In genomic region chr18:42706618-42707017, GRCh38 we compare ENCODE assay signal across 10 cellular contexts.
A peak's percentile ranks its signal among the peaks of the same experiment; 100 is the strongest.
DNase-seq lines count a peak whose midpoint lies in the region; ATAC-seq and TF ChIP-seq lines count a peak whose summit lies in the region.
"Had no signal": no experiment of that assay in that cellular context is flagged by ENCODE, and none has a peak within 500 bp of the region (broad histone marks: within the 10 kb centered on the region; RNA-seq: fewer than 3 reads in every experiment).

No MANE protein-coding gene starts in this region.

- ATAC-seq in GM18520 (IDR thresholded peaks at IDR 0.05; ENCODE audit: unreplicated experiment), result no peak
- ATAC-seq: naive thymus-derived CD8-positive, alpha-beta T cell had no signal

- no peak for TF ChIP-seq CTCF in VCaP (conservative IDR thresholded peaks at IDR 0.05)
- TF ChIP-seq CTCF in mesothelial cell of epicardium (IDR thresholded peaks at IDR 0.05; ENCODE audit: unreplicated experiment), result no peak

- no peaks in the 10 kb centered on the region for H3K27me3 ChIP-seq in CD4-positive, alpha-beta memory T cell (ENCODE audit: insufficient read depth, low read length)

- H3K4me3 ChIP-seq in CD4-positive, alpha-beta memory T cell (ENCODE audit: low read length in 2 of 2), result no peak overlapping the region

- POLR2A ChIA-PET in CD4-positive, alpha-beta memory T cell (lab: Charles Lee; ENCODE audit: partially characterized antibody), result no interaction called here

- DNase-seq in ELF-1 (ENCODE audit: low read depth, low spot score) (peak; percentile 60), NCI-H1930 (lab: John Stamatoyannopoulos, UW) (peak; percentile 15 to 29), mesothelial cell of epicardium (ENCODE audit: low spot score in 2 of 2, unreplicated experiment in 2 of 2) (peak; percentile 16 to 39), dermis blood vessel endothelial cell (no peak)
- DNase-seq in CD4-positive, alpha-beta memory T cell, result no peak
- DNase-seq in stimulated activated CD4-positive, alpha-beta T cell treated with anti-CD3 and anti-CD28 coated beads, Interleukin-4, amount 100 ng/mL, for 24 hours, result no peak
- DNase-seq: Calu3; naive thymus-derived CD8-positive, alpha-beta T cell had no signal

- H3K9me3 Mint-ChIP-seq in mesothelial cell of epicardium, result no peaks in the 10 kb centered on the region
- H3K9me3 Mint-ChIP-seq in CD4-positive, alpha-beta memory T cell, result peaks cover 0 to 10% (median 4%) of the 10 kb centered on the region in 8 donors

- H3K27ac Mint-ChIP-seq in mesothelial cell of epicardium, result peak overlapping the region; percentile 84
- H3K27ac Mint-ChIP-seq in CD4-positive, alpha-beta memory T cell, result no peak overlapping the region
- H3K27ac Mint-ChIP-seq: naive thymus-derived CD8-positive, alpha-beta T cell had no signal

- peaks cover 22% of the 10 kb centered on the region for H3K4me1 Mint-ChIP-seq in mesothelial cell of epicardium
- no peaks in the 10 kb centered on the region for H3K4me1 Mint-ChIP-seq in CD4-positive, alpha-beta memory T cell
- H3K4me1 Mint-ChIP-seq: naive thymus-derived CD8-positive, alpha-beta T cell had no signal

- H3K4me1 ChIP-seq in CD4-positive, alpha-beta memory T cell (ENCODE audit: insufficient read depth, low read length), result no peaks in the 10 kb centered on the region

- no peaks in the 10 kb centered on the region for H3K36me3 Mint-ChIP-seq in mesothelial cell of epicardium
- H3K36me3 Mint-ChIP-seq in CD4-positive, alpha-beta memory T cell, result no peaks in the 10 kb centered on the region
- H3K36me3 Mint-ChIP-seq: naive thymus-derived CD8-positive, alpha-beta T cell had no signal

- peak overlapping the region; percentile 19 for H3K4me3 Mint-ChIP-seq in mesothelial cell of epicardium
- no peak overlapping the region for H3K4me3 Mint-ChIP-seq in CD4-positive, alpha-beta memory T cell
- H3K4me3 Mint-ChIP-seq: naive thymus-derived CD8-positive, alpha-beta T cell had no signal

- intact Hi-C loops in CD4-positive, alpha-beta memory T cell (cut with micrococcal nuclease), result no loop called here

- H3K9me3 ChIP-seq in CD4-positive, alpha-beta memory T cell (ENCODE audit: control insufficient read depth in 1 of 2, low read length in 2 of 2), result no peaks in the 10 kb centered on the region

- CTCF ChIA-PET in CD4-positive, alpha-beta memory T cell (lab: Charles Lee; ENCODE audit: partially characterized antibody), result no interaction called here

- H3K27ac ChIP-seq in VCaP, result peak overlapping the region; percentile 59
- H3K27ac ChIP-seq in CD4-positive, alpha-beta memory T cell (ENCODE audit: low read depth, low read length), result no peak overlapping the region

- no peaks in the 10 kb centered on the region for H3K27me3 Mint-ChIP-seq in mesothelial cell of epicardium (ENCODE audit: low read depth)
- no peaks in the 10 kb centered on the region for H3K27me3 Mint-ChIP-seq in CD4-positive, alpha-beta memory T cell

- H3K36me3 ChIP-seq in CD4-positive, alpha-beta memory T cell (ENCODE audit: insufficient read depth, low read length), result no peaks in the 10 kb centered on the region

Comparison
In these comparisons a context has a peak if more than half of its experiments do, and no peak if none do; other contexts are left out.
1. DNase-seq: peak in ELF-1 (single experiment), NCI-H1930 (2 of 2) and mesothelial cell of epicardium (2 of 2); none in CD4-positive, alpha-beta memory T cell (0 of 5), dermis blood vessel endothelial cell (single experiment) and stimulated activated CD4-positive, alpha-beta T cell treated with anti-CD3 and anti-CD28 coated beads, Interleukin-4, amount 100 ng/mL, for 24 hours (single experiment).